Comparison of ENCODE assay signal across 16 cellular contexts in genomic region chr13:112136095-112136494, GRCh38.
DNase-seq lines count a peak whose midpoint lies in the region; ATAC-seq, FAIRE-seq and TF ChIP-seq lines count a peak whose summit lies in the region.
"Had no signal": no experiment of that assay in that cellular context is flagged by ENCODE, and none has a peak within 500 bp of the region (broad histone marks: within the 10 kb centered on the region; RNA-seq: fewer than 3 reads in every experiment).

No MANE protein-coding gene starts in this region.

- H3K23me2 ChIP-seq in H1 (ENCODE audit: low read depth, low read length): no peaks in the 10 kb centered on the region

- H3K36me3 Mint-ChIP-seq in astrocyte (ENCODE audit: low read depth, unreplicated experiment) (no peaks in the 10 kb centered on the region), neural progenitor cell (no peaks in the 10 kb centered on the region), type B pancreatic cell (no peaks in the 10 kb centered on the region)
- H3K36me3 Mint-ChIP-seq: CD8-positive, alpha-beta memory T cell had no signal

- H3K14ac ChIP-seq in H1 (ENCODE audit: insufficient read length) (no peak overlapping the region), mesenchymal stem cell (ENCODE audit: low read length in 2 of 2) (no peak overlapping the region)

- H3K4me2 ChIP-seq in astrocyte (ENCODE audit: low read length) (no peak overlapping the region), H1 (ENCODE audit: insufficient read depth in 1 of 2, low read depth in 2 of 2, low read length in 2 of 2) (no peak overlapping the region), neural progenitor cell (no peak overlapping the region), mesenchymal stem cell (ENCODE audit: low read length, poor library complexity, severe bottlenecking) (no peak overlapping the region)
- H3K4me2 ChIP-seq: BLaER1 had no signal

- H3K23ac ChIP-seq in H1 (ENCODE audit: insufficient read length) (no peak overlapping the region), mesenchymal stem cell (ENCODE audit: low read length in 2 of 2) (no peak overlapping the region)

- H3F3A ChIP-seq in neural progenitor cell (ENCODE audit: low read depth): no peaks in the 10 kb centered on the region

- DNase-seq in astrocyte (ENCODE audit: low read depth) (no peak), H1 (ENCODE audit: low read depth in 1 of 2, low spot score in 2 of 2) (no peak), neural progenitor cell (ENCODE audit: low spot score) (no peak), type B pancreatic cell (ENCODE audit: extremely low spot score, unreplicated experiment) (peak; percentile 54), cerebellum (ENCODE audit: low spot score) (no peak), mesenchymal stem cell (no peak)
- DNase-seq: AML-193; Caco-2; CD8-positive, alpha-beta memory T cell; DND-41; GDM1 had no signal

- POLR2A ChIA-PET in H1 (lab: Charles Lee; ENCODE audit: partially characterized antibody): no interaction called here

- no peaks in the 10 kb centered on the region for H3K27me3 ChIP-seq in astrocyte (ENCODE audit: insufficient read depth, low read length)
- H3K27me3 ChIP-seq in H1 (replicated peaks in 1 of 4; ENCODE audit: control insufficient read depth in 3 of 4, extremely low read depth in 1 of 4, insufficient read depth in 3 of 4, low read length in 3 of 4): 0 out of 7 replicates have a peak, but pooled peaks cover 0 to 4% (median under 1%) of the 10 kb centered on the region in 4 experiments
- no peaks in the 10 kb centered on the region for H3K27me3 ChIP-seq in neural progenitor cell
- H3K27me3 ChIP-seq in mesenchymal stem cell (ENCODE audit: control insufficient read depth in 1 of 2, insufficient read depth in 1 of 2, low read length in 2 of 2): no peaks in the 10 kb centered on the region
- H3K27me3 ChIP-seq: BLaER1 had no signal

- no peak overlapping the region for H2BK120ac ChIP-seq in H1 (replicated peaks; ENCODE audit: low read depth, low read length)
- H2BK120ac ChIP-seq in mesenchymal stem cell (ENCODE audit: low read depth, low read length): no peak overlapping the region

- H3K18ac ChIP-seq in H1 (ENCODE audit: extremely low read depth, low read length) (no peak overlapping the region), mesenchymal stem cell (ENCODE audit: low read depth in 1 of 2, low read length in 2 of 2) (no peak overlapping the region)

- no peak overlapping the region for H3K56ac ChIP-seq in H1 (replicated peaks; ENCODE audit: insufficient read length, low read depth, low read length)

- H3K27ac Mint-ChIP-seq in astrocyte (ENCODE audit: unreplicated experiment) (no peak overlapping the region), neural progenitor cell (peak overlapping the region; percentile 66), type B pancreatic cell (no peak overlapping the region)
- H3K27ac Mint-ChIP-seq: CD8-positive, alpha-beta memory T cell had no signal

- H3K36me3 ChIP-seq in astrocyte (ENCODE audit: insufficient read depth, low read length) (no peaks in the 10 kb centered on the region), H1 (ENCODE audit: control insufficient read depth in 2 of 4, insufficient read depth in 4 of 4, low read length in 3 of 4) (no peaks in the 10 kb centered on the region), neural progenitor cell (no peaks in the 10 kb centered on the region), mesenchymal stem cell (ENCODE audit: control insufficient read depth in 1 of 2, insufficient read depth in 2 of 2, low read depth in 1 of 2, low read length in 2 of 2) (no peaks in the 10 kb centered on the region)
- H3K36me3 ChIP-seq: BLaER1 had no signal

- H2AFZ ChIP-seq in astrocyte (ENCODE audit: low read depth, low read length) (no peak overlapping the region), H1 (ENCODE audit: low read length) (no peak overlapping the region), neural progenitor cell (replicated peaks) (no peak overlapping the region), mesenchymal stem cell (ENCODE audit: low read depth, low read length) (no peak overlapping the region)

- CTCF ChIA-PET in H1 (lab: Charles Lee; ENCODE audit: partially characterized antibody): no interaction called here

- no peak overlapping the region for H2AK5ac ChIP-seq in H1 (ENCODE audit: low read depth, low read length)
- no peak overlapping the region for H2AK5ac ChIP-seq in mesenchymal stem cell (ENCODE audit: low read length, severe bottlenecking)

- no peak overlapping the region for H3K4ac ChIP-seq in H1 (replicated peaks; ENCODE audit: insufficient read length, low read depth, low read length)
- H3K4ac ChIP-seq in mesenchymal stem cell (ENCODE audit: low read depth in 1 of 2, low read length in 2 of 2): no peak overlapping the region

- no peak for TF ChIP-seq CTCF in astrocyte (IDR thresholded peaks at IDR 0.05; ENCODE audit: insufficient read depth, low read depth, low read length)
- TF ChIP-seq CTCF in H1 (IDR thresholded peaks at IDR 0.05; ENCODE audit: control extremely low read depth in 1 of 3, insufficient read depth in 1 of 3, low read depth in 1 of 3, low read length in 3 of 3): no peak
- TF ChIP-seq CTCF in neural progenitor cell (IDR thresholded peaks at IDR 0.05): no peak
- no peak for TF ChIP-seq CTCF in type B pancreatic cell (conservative IDR thresholded peaks at IDR 0.05)

- no peak for FAIRE-seq in astrocyte (lab: Jason Lieb, UNC)
- FAIRE-seq in H1 (lab: Jason Lieb, UNC): no peak
- FAIRE-seq: GM12892, GM19239, H54 had no signal

- H3K9me3 Mint-ChIP-seq in astrocyte (ENCODE audit: unreplicated experiment): no peaks in the 10 kb centered on the region
- H3K9me3 Mint-ChIP-seq in neural progenitor cell: no peaks in the 10 kb centered on the region
- no peaks in the 10 kb centered on the region for H3K9me3 Mint-ChIP-seq in type B pancreatic cell
- H3K9me3 Mint-ChIP-seq: CD8-positive, alpha-beta memory T cell had no signal

- H2BK20ac ChIP-seq in H1 (ENCODE audit: low read length): no peak overlapping the region

- no peak for TF ChIP-seq RAD21 in H1 (IDR thresholded peaks at IDR 0.05 in 1 of 2, conservative IDR thresholded peaks at IDR 0.05 in 1 of 2; ENCODE audit: low read depth in 2 of 2, low read length in 2 of 2)

- H2BK5ac ChIP-seq in H1 (ENCODE audit: low read depth, low read length): no peak overlapping the region
- no peak overlapping the region for H2BK5ac ChIP-seq in mesenchymal stem cell (ENCODE audit: low read depth, low read length, poor library complexity, severe bottlenecking)

- H3K27me3 Mint-ChIP-seq in astrocyte (ENCODE audit: low read depth, unreplicated experiment): peaks cover 75% of the 10 kb centered on the region
- H3K27me3 Mint-ChIP-seq in neural progenitor cell (ENCODE audit: insufficient read depth, low read depth): peaks cover 11% of the 10 kb centered on the region
- H3K27me3 Mint-ChIP-seq in type B pancreatic cell: peaks cover 48% of the 10 kb centered on the region

- H2BK15ac ChIP-seq in H1 (ENCODE audit: low read length) (no peak overlapping the region), mesenchymal stem cell (ENCODE audit: low read depth, poor library complexity, severe bottlenecking) (no peak overlapping the region)

- H4K91ac ChIP-seq in H1 (replicated peaks; ENCODE audit: insufficient read length, low read length): no peak overlapping the region
- H4K91ac ChIP-seq in mesenchymal stem cell (ENCODE audit: low read length): no peak overlapping the region

- H3K4me3 Mint-ChIP-seq in astrocyte (ENCODE audit: unreplicated experiment) (peak overlapping the region; percentile 22), neural progenitor cell (no peak overlapping the region), type B pancreatic cell (no peak overlapping the region)
- H3K4me3 Mint-ChIP-seq: CD8-positive, alpha-beta memory T cell had no signal

- no peak overlapping the region for H3K27ac ChIP-seq in astrocyte (ENCODE audit: low read depth, low read length)
- no peak overlapping the region for H3K27ac ChIP-seq in H1 (ENCODE audit: low read depth, low read length)
- no peak overlapping the region for H3K27ac ChIP-seq in neural progenitor cell
- no peak overlapping the region for H3K27ac ChIP-seq in mesenchymal stem cell (ENCODE audit: low read length, poor library complexity, severe bottlenecking)
- H3K27ac ChIP-seq: BLaER1 had no signal

- no peak for TF ChIP-seq POLR2A in H1 (IDR thresholded peaks at IDR 0.05; ENCODE audit: control extremely low read depth in 1 of 2, low read depth in 2 of 2, low read length in 2 of 2)

- H3K79me1 ChIP-seq in H1 (ENCODE audit: low read depth, low read length) (no peaks in the 10 kb centered on the region), mesenchymal stem cell (replicated peaks; ENCODE audit: low read length, poor library complexity, severe bottlenecking) (no peaks in the 10 kb centered on the region)

- ATAC-seq in GM21381 (IDR thresholded peaks at IDR 0.05; ENCODE audit: unreplicated experiment): no peak

- no peak for TF ChIP-seq EP300 in H1 (IDR thresholded peaks at IDR 0.05; ENCODE audit: borderline replicate concordance in 1 of 2, low read depth in 2 of 2, low read length in 2 of 2)

- H4K5ac ChIP-seq in H1 (ENCODE audit: insufficient read length, low read depth, low read length): no peak overlapping the region

- H3K4me3 ChIP-seq in astrocyte (ENCODE audit: insufficient read depth, low read depth, low read length) (no peak overlapping the region), H1 (ENCODE audit: extremely low read depth in 1 of 4, insufficient read depth in 2 of 4, low read depth in 3 of 4, low read length in 4 of 4) (no peak overlapping the region), neural progenitor cell (no peak overlapping the region), mesenchymal stem cell (ENCODE audit: insufficient read depth in 1 of 2, low read depth in 1 of 2, low read length in 2 of 2) (no peak overlapping the region)
- H3K4me3 ChIP-seq: BLaER1 had no signal

- H2BK12ac ChIP-seq in H1 (ENCODE audit: low read depth, low read length): no peak overlapping the region
- H2BK12ac ChIP-seq in mesenchymal stem cell (ENCODE audit: low read length in 2 of 2): no peak overlapping the region

- H3K79me2 ChIP-seq in astrocyte (ENCODE audit: insufficient read depth, low read length) (no peaks in the 10 kb centered on the region), H1 (ENCODE audit: control insufficient read depth in 1 of 2, insufficient read depth in 2 of 2, low read length in 2 of 2) (no peaks in the 10 kb centered on the region), neural progenitor cell (ENCODE audit: low read depth) (no peaks in the 10 kb centered on the region)

- H3K4me1 ChIP-seq in astrocyte (ENCODE audit: insufficient read depth, low read length) (no peaks in the 10 kb centered on the region), H1 (replicated peaks in 1 of 4; ENCODE audit: control insufficient read depth in 3 of 4, insufficient read depth in 4 of 4, low read length in 3 of 4) (no peaks in the 10 kb centered on the region), neural progenitor cell (peaks cover 10% of the 10 kb centered on the region), mesenchymal stem cell (ENCODE audit: control insufficient read depth, insufficient read depth, low read depth, low read length) (no peaks in the 10 kb centered on the region)
- H3K4me1 ChIP-seq: BLaER1, Caco-2 had no signal

- H3K4me1 Mint-ChIP-seq in astrocyte (ENCODE audit: low read depth, unreplicated experiment): peaks cover 10% of the 10 kb centered on the region
- peaks cover 48% of the 10 kb centered on the region for H3K4me1 Mint-ChIP-seq in neural progenitor cell
- no peaks in the 10 kb centered on the region for H3K4me1 Mint-ChIP-seq in type B pancreatic cell (ENCODE audit: unreplicated experiment)
- H3K4me1 Mint-ChIP-seq: CD8-positive, alpha-beta memory T cell had no signal

- H3K9ac ChIP-seq in astrocyte (ENCODE audit: low read length): no peak overlapping the region
- no peak overlapping the region for H3K9ac ChIP-seq in H1 (replicated peaks in 1 of 4; ENCODE audit: extremely low read depth in 1 of 4, low read depth in 3 of 4, low read length in 3 of 4)
- H3K9ac ChIP-seq in neural progenitor cell: no peak overlapping the region
- no peak overlapping the region for H3K9ac ChIP-seq in mesenchymal stem cell (ENCODE audit: low read length)
- H3K9ac ChIP-seq: BLaER1 had no signal

- H4K20me1 ChIP-seq in astrocyte (ENCODE audit: insufficient read depth, low read length) (no peaks in the 10 kb centered on the region), H1 (replicated peaks in 1 of 2; ENCODE audit: control insufficient read depth in 1 of 2, insufficient read depth in 2 of 2, low read length in 2 of 2) (no peaks in the 10 kb centered on the region), neural progenitor cell (ENCODE audit: low read depth) (no peaks in the 10 kb centered on the region)
- H4K20me1 ChIP-seq: BLaER1 had no signal

- H3K9me3 ChIP-seq in astrocyte (ENCODE audit: insufficient read depth, low read depth, low read length) (no peaks in the 10 kb centered on the region), H1 (ENCODE audit: insufficient read depth in 2 of 2, low read depth in 1 of 2, low read length in 1 of 2) (no peaks in the 10 kb centered on the region), neural progenitor cell (ENCODE audit: low read depth) (no peaks in the 10 kb centered on the region), mesenchymal stem cell (ENCODE audit: control insufficient read depth, low read length) (no peaks in the 10 kb centered on the region)
- H3K9me3 ChIP-seq: BLaER1, Caco-2 had no signal

- H4K8ac ChIP-seq in H1 (ENCODE audit: extremely low read depth, insufficient read depth, low read length) (peak overlapping the region; percentile 38; the same call in 1 of the 2 replicates), mesenchymal stem cell (ENCODE audit: low read length) (no peak overlapping the region)

- 87% methylated on average over 6 of the region's 7 CpGs; no CpG with 5 or more reads in 1 of the 2 experiments for WGBS in H1 (ENCODE audit: extremely low coverage in 1 of 2, insufficient coverage in 1 of 2, insufficient read length in 1 of 2, insufficient replicate concordance in 2 of 2, low coverage in 1 of 2, low lambda C conversion rate in 2 of 2, missing lambda C conversion rate in 1 of 2), 2 experiments
- WGBS in mesenchymal stem cell: 66% methylated on average over 7 of the region's 7 CpGs
